In the genomic region with DNA sequence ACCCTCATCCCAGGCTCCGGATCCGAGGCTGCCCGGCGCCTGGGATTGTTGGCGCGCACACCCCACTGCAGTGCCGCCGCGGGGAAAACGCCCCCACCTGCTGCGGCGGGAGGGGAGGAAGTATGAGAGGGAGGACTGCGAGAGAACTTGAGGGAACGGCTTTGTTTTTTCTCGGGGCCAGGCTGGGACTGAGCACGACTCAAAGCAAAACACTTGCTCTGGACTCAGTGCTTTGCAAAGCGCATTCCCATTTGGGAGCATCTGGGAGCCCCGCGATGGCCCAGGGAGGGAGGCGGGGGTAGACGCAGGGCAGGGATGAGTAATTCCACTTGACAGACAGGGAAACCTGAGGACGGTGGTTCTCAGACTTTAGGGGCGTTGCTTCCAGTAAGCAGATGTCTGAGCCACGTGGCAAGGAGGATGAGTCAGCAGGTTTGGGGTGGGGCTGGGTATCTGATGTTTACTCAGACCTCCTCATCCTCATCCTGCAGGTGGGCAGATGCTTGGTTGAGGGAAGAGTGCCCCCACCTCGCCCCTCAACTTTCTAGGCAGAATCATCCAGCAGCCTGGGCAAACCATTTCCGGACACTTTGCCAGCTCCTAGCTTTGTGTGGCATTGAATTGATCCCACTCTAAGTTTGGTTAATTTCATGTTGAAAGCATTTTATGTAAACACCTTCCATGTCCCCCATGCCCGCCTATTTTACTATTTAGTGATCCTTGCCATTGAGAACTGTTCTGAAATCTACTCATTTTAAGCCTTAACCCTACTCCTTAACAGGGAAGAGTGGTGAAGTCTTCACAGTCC, we compare ENCODE assay signal across 8 cellular contexts. TPM values are rescaled to one million over a fixed set of nuclear protein-coding genes. Genes with fewer than 3 reads are reported as not detected.
DNase-seq lines count a peak whose midpoint lies in the region; ATAC-seq, FAIRE-seq and TF ChIP-seq lines count a peak whose summit lies in the region.

No MANE protein-coding gene starts in this region.

- ATAC-seq in HG02885 (IDR thresholded peaks at IDR 0.05; ENCODE audit: poor library complexity, unreplicated experiment) (peak; percentile 72), HepG2 (no peak; the same call in 2 of the 3 replicates)
- peak; percentile 76 for ATAC-seq in central memory CD8-positive, alpha-beta T cell (replicated peaks; ENCODE audit: extremely low read depth, poor library complexity, severe bottlenecking)

- peak overlapping the region; percentile 94 for H3K4me3 Mint-ChIP-seq in central memory CD8-positive, alpha-beta T cell

- peaks cover 9% of the 10 kb centered on the region for H3K36me3 Mint-ChIP-seq in central memory CD8-positive, alpha-beta T cell (ENCODE audit: insufficient read depth)

- peak; percentile 37 for DNase-seq in GM04503 (ENCODE audit: low read depth)
- DNase-seq in NCI-H345 (lab: John Stamatoyannopoulos, UW), result peak; percentile 85
- DNase-seq in activated CD4-positive, CD25-positive, alpha-beta regulatory T cell treated with anti-CD3 and anti-CD28 coated beads, Interleukin-2, amount 50 U/mL, for 16 hours (ENCODE audit: low read depth, low spot score), result peak; percentile 58
- DNase-seq in central memory CD8-positive, alpha-beta T cell (ENCODE audit: low spot score in 2 of 2), result peak in 1 of 2 donors; percentile 52
- DNase-seq in HepG2 (ENCODE audit: low spot score), result no peak
- peak; percentile 62 to 82 (median 73) for DNase-seq in stimulated activated CD4-positive, alpha-beta T cell treated with anti-CD3 and anti-CD28 coated beads, TNF-alpha, amount 100 ng/mL, for 48 hours (ENCODE audit: low read depth in 3 of 3)
- no peak for DNase-seq in tibial artery

- H3K27ac Mint-ChIP-seq in central memory CD8-positive, alpha-beta T cell (ENCODE audit: low read depth), result peak overlapping the region; percentile 90

- no peak for TF ChIP-seq EP300 in HepG2 (IDR thresholded peaks at IDR 0.05; ENCODE audit: low read depth in 2 of 2, low read length in 2 of 2)
- no peak for TF ChIP-seq EP300 in HepG2 (CRISPR knock-in tag; IDR thresholded peaks at IDR 0.05; ENCODE audit: borderline replicate concordance)

- H3K4me1 Mint-ChIP-seq in central memory CD8-positive, alpha-beta T cell, result peaks cover 35% of the 10 kb centered on the region

- H3K4me3 ChIP-seq in HepG2 (replicated peaks in 1 of 3; ENCODE audit: insufficient read depth in 1 of 3, low read depth in 2 of 3, low read length in 3 of 3) (no peak overlapping the region), tibial artery (peak overlapping the region in 1 of 2 donors; percentile 32)

- no peaks in the 10 kb centered on the region for H3K27me3 Mint-ChIP-seq in central memory CD8-positive, alpha-beta T cell

- WGBS in HepG2 (ENCODE audit: low lambda C conversion rate), result 35% methylated on average over 20 of the region's 27 CpGs

- no peaks in the 10 kb centered on the region for H3K36me3 ChIP-seq in HepG2 (replicated peaks in 1 of 2; ENCODE audit: control insufficient read depth in 1 of 2, insufficient read depth in 2 of 2, low read length in 2 of 2)
- no peaks in the 10 kb centered on the region for H3K36me3 ChIP-seq in tibial artery

- no peak overlapping the region for H2AFZ ChIP-seq in HepG2 (ENCODE audit: low read length)

- H3K4me2 ChIP-seq in HepG2 (ENCODE audit: low read depth, low read length), result no peak overlapping the region

- no peak for TF ChIP-seq RAD21 in HepG2 (CRISPR knock-in tag; IDR thresholded peaks at IDR 0.05)

- H3K27ac ChIP-seq in HepG2 (ENCODE audit: extremely low read length, insufficient read depth, low read length) (no peak overlapping the region), tibial artery (no peak overlapping the region)

- H3K27me3 ChIP-seq in HepG2 (ENCODE audit: control insufficient read depth in 1 of 2, insufficient read depth in 2 of 2, low read length in 2 of 2) (peaks cover 2 to 67% of the 10 kb centered on the region in 2 experiments; a peak in 4 of 5 replicates), tibial artery (peaks cover 0 to 82% of the 10 kb centered on the region in 2 donors)

- TF ChIP-seq CTCF in HepG2 (CRISPR knock-in tag; IDR thresholded peaks at IDR 0.05) (no peak), tibial artery (IDR thresholded peaks at IDR 0.05) (no peak)

- CTCF ChIA-PET in HepG2 (lab: Yijun Ruan, JAX; ENCODE audit: low intra/inter-chr PET ratio, low total read pairs), result no interaction called here

- H3K9me3 ChIP-seq in HepG2 (ENCODE audit: low read length) (no peaks in the 10 kb centered on the region), tibial artery (no peaks in the 10 kb centered on the region)

- FAIRE-seq in HepG2 (lab: Jason Lieb, UNC), result no peak

- H3K79me2 ChIP-seq in HepG2 (ENCODE audit: insufficient read depth, low read length), result no peaks in the 10 kb centered on the region

- in situ Hi-C loops in HepG2 (cut with HindIII; ENCODE audit: extremely low pct_ligation_motif_present, low pct_unique_long_range_greater_than_20kb), result no loop called here

- H4K20me1 ChIP-seq in HepG2 (ENCODE audit: insufficient read depth, low read length), result no peaks in the 10 kb centered on the region

- POLR2A ChIA-PET in HepG2 (lab: Yijun Ruan, JAX), result no interaction called here

- no peak for TF ChIP-seq POLR2A in HepG2 (IDR thresholded peaks at IDR 0.05; ENCODE audit: insufficient read depth in 1 of 2, low read depth in 2 of 2, low read length in 2 of 2)

- BruUV-seq in HepG2 (replicated peaks; lab: Mats Ljungman, UMichigan), result no TSS peak

- H3K9me3 Mint-ChIP-seq in central memory CD8-positive, alpha-beta T cell, result no peaks in the 10 kb centered on the region

- H3K9ac ChIP-seq in HepG2 (ENCODE audit: insufficient read depth, low read depth, low read length), result no peak overlapping the region

- H3K4me1 ChIP-seq in HepG2 (ENCODE audit: insufficient read depth, low read length) (no peaks in the 10 kb centered on the region), tibial artery (peaks cover 0 to 23% (median 21%) of the 10 kb centered on the region in 4 donors)

- intact Hi-C loops in HepG2 (cut with micrococcal nuclease; ENCODE audit: unreplicated experiment), result no loop called here
- intact Hi-C loops in tibial artery (cut with DNase I; ENCODE audit: low total_unique reads), result no loop called here

RNA-seq across cellular contexts. Expression of a gene that starts 1.5 kb away (rescaled TPM):
- 0.04 TPM in 1 of 2 replicates, not detected in the other for total RNA-seq in HepG2 (2016; rRNA removed; fragmentation: Illumina TruSeq; extraction: Trizol)
- not detected in 2 replicates for total RNA-seq in HepG2 (2016; cell fraction: cytosol; rRNA removed; fragmentation: Illumina TruSeq; extraction: Trizol; ENCODE audit: low read depth)
- total RNA-seq in HepG2 (2016; cell fraction: insoluble cytoplasmic fraction; rRNA removed; fragmentation: Illumina TruSeq; extraction: Trizol), result 0.03 and 0.06 TPM in 2 replicates
- 0.03 TPM in 2 replicates for total RNA-seq in HepG2 (2016; cell fraction: membrane; rRNA removed; fragmentation: Illumina TruSeq; extraction: Trizol)
- total RNA-seq in HepG2 (2016; cell fraction: nucleus; rRNA removed; fragmentation: Illumina TruSeq; extraction: Trizol), result 0.22 TPM in 2 replicates
- under 0.01 TPM in 1 of 2 replicates, not detected in the other for polyA plus RNA-seq in HepG2 (2011; rRNA removed)
- 0.01 TPM in 1 of 2 replicates, not detected in the other for polyA plus RNA-seq in HepG2 (2011; cell fraction: cytosol; rRNA removed)
- 0.02 and 0.03 TPM in 2 replicates for polyA plus RNA-seq in HepG2 (2011; cell fraction: nucleus; rRNA removed)
- not detected in 2 replicates for polyA plus RNA-seq in HepG2 (2012)
- polyA plus RNA-seq in HepG2 (2016; cell fraction: cytosol; fragmentation: Illumina TruSeq; extraction: Trizol; ENCODE audit: low read depth), result not detected in 2 replicates
- polyA plus RNA-seq in HepG2 (2016; cell fraction: insoluble cytoplasmic fraction; fragmentation: Illumina TruSeq; extraction: Trizol; ENCODE audit: low read depth), result not detected in 2 replicates
- polyA plus RNA-seq in HepG2 (2016; cell fraction: membrane; fragmentation: Illumina TruSeq; extraction: Trizol; ENCODE audit: low read depth), result not detected in 2 replicates
- polyA plus RNA-seq in HepG2 (2016; cell fraction: nucleus; fragmentation: Illumina TruSeq; extraction: Trizol; ENCODE audit: insufficient read depth, low read depth), result not detected in 2 replicates
- 0.02 and 0.14 TPM in 2 replicates for polyA minus RNA-seq in HepG2 (2011; rRNA and poly(A)+ RNA removed; ENCODE audit: low replicate concordance)
- polyA minus RNA-seq in HepG2 (2011; cell fraction: cytosol; rRNA and poly(A)+ RNA removed), result not detected in 2 replicates
- 0.13 and 0.25 TPM in 2 replicates for polyA minus RNA-seq in HepG2 (2011; cell fraction: nucleus; rRNA and poly(A)+ RNA removed)

RNA-seq across cellular contexts. Expression of a gene that starts 37.1 kb away (rescaled TPM):
- total RNA-seq in HepG2 (2016; rRNA removed; fragmentation: Illumina TruSeq; extraction: Trizol), result not detected in 2 replicates
- total RNA-seq in HepG2 (2016; cell fraction: cytosol; rRNA removed; fragmentation: Illumina TruSeq; extraction: Trizol; ENCODE audit: low read depth), result not detected in 2 replicates
- not detected in 2 replicates for total RNA-seq in HepG2 (2016; cell fraction: insoluble cytoplasmic fraction; rRNA removed; fragmentation: Illumina TruSeq; extraction: Trizol)
- not detected in 2 replicates for total RNA-seq in HepG2 (2016; cell fraction: membrane; rRNA removed; fragmentation: Illumina TruSeq; extraction: Trizol)
- total RNA-seq in HepG2 (2016; cell fraction: nucleus; rRNA removed; fragmentation: Illumina TruSeq; extraction: Trizol), result not detected in 2 replicates
- polyA plus RNA-seq in HepG2 (2011; rRNA removed), result not detected in 2 replicates
- polyA plus RNA-seq in HepG2 (2011; cell fraction: cytosol; rRNA removed), result not detected in 2 replicates
- polyA plus RNA-seq in HepG2 (2011; cell fraction: nucleus; rRNA removed), result not detected in 2 replicates
- not detected in 2 replicates for polyA plus RNA-seq in HepG2 (2012)
- not detected in 2 replicates for polyA plus RNA-seq in HepG2 (2016; cell fraction: cytosol; fragmentation: Illumina TruSeq; extraction: Trizol; ENCODE audit: low read depth)
- polyA plus RNA-seq in HepG2 (2016; cell fraction: insoluble cytoplasmic fraction; fragmentation: Illumina TruSeq; extraction: Trizol; ENCODE audit: low read depth), result not detected in 2 replicates
- not detected in 2 replicates for polyA plus RNA-seq in HepG2 (2016; cell fraction: membrane; fragmentation: Illumina TruSeq; extraction: Trizol; ENCODE audit: low read depth)
- polyA plus RNA-seq in HepG2 (2016; cell fraction: nucleus; fragmentation: Illumina TruSeq; extraction: Trizol; ENCODE audit: insufficient read depth, low read depth), result not detected in 2 replicates
- not detected in 2 replicates for polyA minus RNA-seq in HepG2 (2011; rRNA and poly(A)+ RNA removed; ENCODE audit: low replicate concordance)
- not detected in 2 replicates for polyA minus RNA-seq in HepG2 (2011; cell fraction: cytosol; rRNA and poly(A)+ RNA removed)
- not detected in 2 replicates for polyA minus RNA-seq in HepG2 (2011; cell fraction: nucleus; rRNA and poly(A)+ RNA removed)

RNA-seq across cellular contexts. Expression of a gene that starts 41.0 kb away (rescaled TPM):
- not detected in 2 replicates for total RNA-seq in HepG2 (2016; rRNA removed; fragmentation: Illumina TruSeq; extraction: Trizol)
- total RNA-seq in HepG2 (2016; cell fraction: cytosol; rRNA removed; fragmentation: Illumina TruSeq; extraction: Trizol; ENCODE audit: low read depth), result not detected in 2 replicates
- total RNA-seq in HepG2 (2016; cell fraction: insoluble cytoplasmic fraction; rRNA removed; fragmentation: Illumina TruSeq; extraction: Trizol), result not detected in 2 replicates
- not detected in 2 replicates for total RNA-seq in HepG2 (2016; cell fraction: membrane; rRNA removed; fragmentation: Illumina TruSeq; extraction: Trizol)
- total RNA-seq in HepG2 (2016; cell fraction: nucleus; rRNA removed; fragmentation: Illumina TruSeq; extraction: Trizol), result not detected in 2 replicates
- not detected in 2 replicates for polyA plus RNA-seq in HepG2 (2011; rRNA removed)
- polyA plus RNA-seq in HepG2 (2011; cell fraction: cytosol; rRNA removed), result not detected in 2 replicates
- polyA plus RNA-seq in HepG2 (2011; cell fraction: nucleus; rRNA removed), result not detected in 2 replicates
- not detected in 2 replicates for polyA plus RNA-seq in HepG2 (2012)
- not detected in 2 replicates for polyA plus RNA-seq in HepG2 (2016; cell fraction: cytosol; fragmentation: Illumina TruSeq; extraction: Trizol; ENCODE audit: low read depth)
- not detected in 2 replicates for polyA plus RNA-seq in HepG2 (2016; cell fraction: insoluble cytoplasmic fraction; fragmentation: Illumina TruSeq; extraction: Trizol; ENCODE audit: low read depth)
- not detected in 2 replicates for polyA plus RNA-seq in HepG2 (2016; cell fraction: membrane; fragmentation: Illumina TruSeq; extraction: Trizol; ENCODE audit: low read depth)
- polyA plus RNA-seq in HepG2 (2016; cell fraction: nucleus; fragmentation: Illumina TruSeq; extraction: Trizol; ENCODE audit: insufficient read depth, low read depth), result not detected in 2 replicates
- not detected in 2 replicates for polyA minus RNA-seq in HepG2 (2011; rRNA and poly(A)+ RNA removed; ENCODE audit: low replicate concordance)
- polyA minus RNA-seq in HepG2 (2011; cell fraction: cytosol; rRNA and poly(A)+ RNA removed), result not detected in 2 replicates
- polyA minus RNA-seq in HepG2 (2011; cell fraction: nucleus; rRNA and poly(A)+ RNA removed), result not detected in 2 replicates

Comparison
In these comparisons a context has a peak if more than half of its experiments do, and no peak if none do; other contexts are left out.
1. DNase-seq: peak in GM04503 (single experiment), NCI-H345 (single experiment), activated CD4-positive, CD25-positive, alpha-beta regulatory T cell treated with anti-CD3 and anti-CD28 coated beads, Interleukin-2, amount 50 U/mL, for 16 hours (single experiment) and stimulated activated CD4-positive, alpha-beta T cell treated with anti-CD3 and anti-CD28 coated beads, TNF-alpha, amount 100 ng/mL, for 48 hours (3 of 3); none in HepG2 (single experiment) and tibial artery (0 of 2).